In genomic region chr1:48048064-48048463, GRCh38 we compare ENCODE assay signal across 15 cellular contexts. TPM values are rescaled to one million over a fixed set of nuclear protein-coding genes. Genes with fewer than 3 reads are reported as not detected.
A peak's percentile ranks its signal among the peaks of the same experiment; 100 is the strongest.
DNase-seq lines count a peak whose midpoint lies in the region; ATAC-seq, FAIRE-seq and TF ChIP-seq lines count a peak whose summit lies in the region.
"Had no signal": no experiment of that assay in that cellular context is flagged by ENCODE, and none has a peak within 500 bp of the region (broad histone marks: within the 10 kb centered on the region; RNA-seq: fewer than 3 reads in every experiment).

No MANE protein-coding gene starts in this region.

- intact Hi-C loops in PC-3 (cut with micrococcal nuclease): no loop called here

- H3K9me3 ChIP-seq in astrocyte (ENCODE audit: insufficient read depth, low read depth, low read length): no peaks in the 10 kb centered on the region
- H3K9me3 ChIP-seq in PC-3 (ENCODE audit: low read length): no peaks in the 10 kb centered on the region
- H3K9me3 ChIP-seq: BLaER1 treated with 17β-estradiol and CSF1 and Interleukin-3, amounts not matched to agents 10 nM and 100 nM; right lobe of liver had no signal

- H3K36me3 Mint-ChIP-seq in astrocyte (ENCODE audit: low read depth, unreplicated experiment): no peaks in the 10 kb centered on the region
- no peaks in the 10 kb centered on the region for H3K36me3 Mint-ChIP-seq in nephron progenitor cell (ENCODE audit: low read depth)
- no peaks in the 10 kb centered on the region for H3K36me3 Mint-ChIP-seq in mesothelial cell of epicardium
- H3K36me3 Mint-ChIP-seq: activated naive CD4-positive, alpha-beta T cell treated with anti-CD3 and anti-CD28 coated beads, Interleukin-2, amount 50 U/mL, for 24 hours; natural killer cell treated with Interleukin-12 subunit alpha and Interleukin-12 subunit beta and Interleukin-15 and Interleukin-18, amount 100 ng/mL, for 72 hours had no signal

- H3K36me3 ChIP-seq in astrocyte (ENCODE audit: insufficient read depth, low read length) (no peaks in the 10 kb centered on the region), PC-3 (ENCODE audit: low read depth, low read length) (no peaks in the 10 kb centered on the region)
- H3K36me3 ChIP-seq: BLaER1 treated with 17β-estradiol and CSF1 and Interleukin-3, amounts not matched to agents 10 nM and 100 nM; right lobe of liver had no signal

- H3K27me3 ChIP-seq in astrocyte (ENCODE audit: insufficient read depth, low read length) (no peaks in the 10 kb centered on the region), PC-3 (ENCODE audit: low read length) (no peaks in the 10 kb centered on the region)
- H3K27me3 ChIP-seq: BLaER1 treated with 17β-estradiol and CSF1 and Interleukin-3, amounts not matched to agents 10 nM and 100 nM; right lobe of liver had no signal

- CTCF ChIA-PET in PC-3 (lab: Charles Lee): no interaction called here

- H2AFZ ChIP-seq in astrocyte (ENCODE audit: low read depth, low read length): no peak overlapping the region
- no peak overlapping the region for H2AFZ ChIP-seq in PC-3 (ENCODE audit: low read length)

- H3K27me3 Mint-ChIP-seq in astrocyte (ENCODE audit: low read depth, unreplicated experiment): no peaks in the 10 kb centered on the region
- peaks cover 8% of the 10 kb centered on the region for H3K27me3 Mint-ChIP-seq in nephron progenitor cell (ENCODE audit: low read depth, poor library complexity)
- peaks cover 9% of the 10 kb centered on the region for H3K27me3 Mint-ChIP-seq in mesothelial cell of epicardium (ENCODE audit: low read depth)
- H3K27me3 Mint-ChIP-seq: activated naive CD4-positive, alpha-beta T cell treated with anti-CD3 and anti-CD28 coated beads, Interleukin-2, amount 50 U/mL, for 24 hours had no signal

- BruUV-seq in PC-3 (replicated peaks; lab: Mats Ljungman, UMichigan): no TSS peak

- H3K4me1 Mint-ChIP-seq in astrocyte (ENCODE audit: low read depth, unreplicated experiment) (peaks cover 58% of the 10 kb centered on the region), nephron progenitor cell (peaks cover 89% of the 10 kb centered on the region), mesothelial cell of epicardium (peaks cover 58% of the 10 kb centered on the region)
- H3K4me1 Mint-ChIP-seq: activated naive CD4-positive, alpha-beta T cell treated with anti-CD3 and anti-CD28 coated beads, Interleukin-2, amount 50 U/mL, for 24 hours had no signal

- ATAC-seq in PC-3: no peak
- ATAC-seq in GM21528 (IDR thresholded peaks at IDR 0.05; ENCODE audit: low FRiP score, unreplicated experiment): no peak
- ATAC-seq: right lobe of liver; stimulated activated naive CD8-positive, alpha-beta T cell treated with anti-CD3 and anti-CD28 coated beads, Interleukin-15, Interleukin-2, amounts not matched to agents 100 U/mL and 50 U/mL, for 24 hours had no signal

- no peaks in the 10 kb centered on the region for H4K20me1 ChIP-seq in astrocyte (ENCODE audit: insufficient read depth, low read length)
- H4K20me1 ChIP-seq in PC-3 (ENCODE audit: low read length): no peaks in the 10 kb centered on the region
- H4K20me1 ChIP-seq: BLaER1 treated with 17β-estradiol and CSF1 and Interleukin-3, amounts not matched to agents 10 nM and 100 nM had no signal

- no peak for FAIRE-seq in astrocyte (lab: Jason Lieb, UNC)

- H3K4me3 ChIP-seq in astrocyte (ENCODE audit: insufficient read depth, low read depth, low read length) (no peak overlapping the region), PC-3 (ENCODE audit: low read length) (no peak overlapping the region)
- H3K4me3 ChIP-seq: BLaER1 treated with 17β-estradiol and CSF1 and Interleukin-3, amounts not matched to agents 10 nM and 100 nM; right lobe of liver had no signal

- H3K27ac ChIP-seq in astrocyte (ENCODE audit: low read depth, low read length): peak overlapping the region; percentile 68
- H3K27ac ChIP-seq in PC-3 (ENCODE audit: low read length): no peak overlapping the region
- H3K27ac ChIP-seq: BLaER1 treated with 17β-estradiol and CSF1 and Interleukin-3, amounts not matched to agents 10 nM and 100 nM; right lobe of liver had no signal

- H3K4me1 ChIP-seq in astrocyte (ENCODE audit: insufficient read depth, low read length) (peaks cover 37% of the 10 kb centered on the region), PC-3 (ENCODE audit: insufficient read depth, low read length) (no peaks in the 10 kb centered on the region)
- H3K4me1 ChIP-seq: right lobe of liver had no signal

- TF ChIP-seq CTCF in astrocyte (IDR thresholded peaks at IDR 0.05; ENCODE audit: insufficient read depth, low read depth, low read length) (no peak), nephron progenitor cell (IDR thresholded peaks at IDR 0.05) (no peak), mesothelial cell of epicardium (IDR thresholded peaks at IDR 0.05; ENCODE audit: unreplicated experiment) (no peak), PC-3 (conservative IDR thresholded peaks at IDR 0.05; ENCODE audit: low read depth, low read length) (no peak)

- DNase-seq in EH (ENCODE audit: low read depth) (peak; percentile 35), astrocyte (ENCODE audit: low read depth) (peak; percentile 36), fibroblast of the conjunctiva (ENCODE audit: low read depth) (peak; percentile 37), nephron progenitor cell (no peak), mesothelial cell of epicardium (ENCODE audit: low spot score in 2 of 2, unreplicated experiment in 2 of 2) (no peak), PC-3 (no peak), HCEC 1CT (no peak)
- DNase-seq: NCI-H1930; right lobe of liver; stimulated activated naive CD8-positive, alpha-beta T cell treated with anti-CD3 and anti-CD28 coated beads, Interleukin-15, Interleukin-2, amounts not matched to agents 100 U/mL and 50 U/mL, for 24 hours had no signal

- H3F3A ChIP-seq in PC-3 (ENCODE audit: low read length, unreplicated experiment): no peaks in the 10 kb centered on the region

- H3K9me2 ChIP-seq in PC-3 (replicated peaks; ENCODE audit: low read length): no peaks in the 10 kb centered on the region

- no peak overlapping the region for H3K9ac ChIP-seq in astrocyte (ENCODE audit: low read length)
- H3K9ac ChIP-seq in PC-3 (ENCODE audit: low read length): no peak overlapping the region
- H3K9ac ChIP-seq: BLaER1 treated with 17β-estradiol and CSF1 and Interleukin-3, amounts not matched to agents 10 nM and 100 nM had no signal

- H3K4me2 ChIP-seq in astrocyte (ENCODE audit: low read length) (peak overlapping the region; percentile 47), PC-3 (ENCODE audit: low read length) (no peak overlapping the region)
- H3K4me2 ChIP-seq: BLaER1 treated with 17β-estradiol and CSF1 and Interleukin-3, amounts not matched to agents 10 nM and 100 nM had no signal

- H3K9me3 Mint-ChIP-seq in astrocyte (ENCODE audit: unreplicated experiment) (peaks cover 3% of the 10 kb centered on the region), nephron progenitor cell (no peaks in the 10 kb centered on the region), mesothelial cell of epicardium (no peaks in the 10 kb centered on the region)
- H3K9me3 Mint-ChIP-seq: activated naive CD4-positive, alpha-beta T cell treated with anti-CD3 and anti-CD28 coated beads, Interleukin-2, amount 50 U/mL, for 24 hours; dendritic cell treated with granulocyte-macrophage colony-stimulating factor and Interleukin-4, amounts not matched to agents 40 ng/mL and 50 ng/mL, for 4 days; natural killer cell treated with Interleukin-12 subunit alpha and Interleukin-12 subunit beta and Interleukin-15 and Interleukin-18, amount 100 ng/mL, for 72 hours had no signal

- H3K27ac Mint-ChIP-seq in astrocyte (ENCODE audit: unreplicated experiment) (peak overlapping the region; percentile 44), nephron progenitor cell (no peak overlapping the region), mesothelial cell of epicardium (no peak overlapping the region)
- H3K27ac Mint-ChIP-seq: activated naive CD4-positive, alpha-beta T cell treated with anti-CD3 and anti-CD28 coated beads, Interleukin-2, amount 50 U/mL, for 24 hours; dendritic cell treated with granulocyte-macrophage colony-stimulating factor and Interleukin-4, amounts not matched to agents 40 ng/mL and 50 ng/mL, for 4 days; natural killer cell treated with Interleukin-12 subunit alpha and Interleukin-12 subunit beta and Interleukin-15 and Interleukin-18, amount 100 ng/mL, for 72 hours had no signal

- H3K79me2 ChIP-seq in astrocyte (ENCODE audit: insufficient read depth, low read length): no peaks in the 10 kb centered on the region
- H3K79me2 ChIP-seq in PC-3 (ENCODE audit: low read length): no peaks in the 10 kb centered on the region

- POLR2A ChIA-PET in PC-3 (lab: Charles Lee; ENCODE audit: unreplicated experiment): interaction anchor here (0.6 kb wide), 1 partner anchor 18 kb away, joined by 3 read pairs; no protein-coding TSS in a partner anchor

- H3K4me3 Mint-ChIP-seq in astrocyte (ENCODE audit: unreplicated experiment) (no peak overlapping the region), nephron progenitor cell (peak overlapping the region; percentile 41), mesothelial cell of epicardium (no peak overlapping the region)
- H3K4me3 Mint-ChIP-seq: activated naive CD4-positive, alpha-beta T cell treated with anti-CD3 and anti-CD28 coated beads, Interleukin-2, amount 50 U/mL, for 24 hours; dendritic cell treated with granulocyte-macrophage colony-stimulating factor and Interleukin-4, amounts not matched to agents 40 ng/mL and 50 ng/mL, for 4 days; natural killer cell treated with Interleukin-12 subunit alpha and Interleukin-12 subunit beta and Interleukin-15 and Interleukin-18, amount 100 ng/mL, for 72 hours had no signal

RNA-seq across cellular contexts. Expression of gene TRABD2B, which starts 50.9 kb away (rescaled TPM):
- total RNA-seq in astrocyte: 0.89 and 1.8 TPM in 2 replicates
- 5.8 to 6.2 TPM (median 6.0 TPM) in 3 replicates for total RNA-seq in mesothelial cell of epicardium
- total RNA-seq in PC-3 (2014; rRNA removed): 0.44 and 0.63 TPM in 2 replicates
- total RNA-seq: natural killer cell treated with Interleukin-12 subunit alpha and Interleukin-12 subunit beta and Interleukin-15 and Interleukin-18, amount 100 ng/mL, for 72 hours had no signal

Comparison
In these comparisons a context has a peak if more than half of its experiments do, and no peak if none do; other contexts are left out.
1. DNase-seq: peak in EH (single experiment), astrocyte (single experiment) and fibroblast of the conjunctiva (single experiment); none in nephron progenitor cell (single experiment), mesothelial cell of epicardium (0 of 2), PC-3 (single experiment) and HCEC 1CT (single experiment).